8 cellular contexts compared by ENCODE assay signal in genomic region chr4:184473515-184474260, GRCh38. TPM values are rescaled to one million over a fixed set of nuclear protein-coding genes. Genes with fewer than 3 reads are reported as not detected.
DNase-seq lines count a peak whose midpoint lies in the region; ATAC-seq and TF ChIP-seq lines count a peak whose summit lies in the region.

No MANE protein-coding gene starts in this region.

- in situ Hi-C loops in KBM-7 (cut with MboI; ENCODE audit: low pct_unique_long_range_greater_than_20kb, low sequenced_read_pairs) = no loop called here

- peak overlapping the region; percentile 93 for H3K4me3 ChIP-seq in choroid plexus epithelial cell (ENCODE audit: low read depth, low read length)

- no peak for TF ChIP-seq CTCF in choroid plexus epithelial cell (conservative IDR thresholded peaks at IDR 0.05; ENCODE audit: low read depth, low read length)

- DNase-seq in SIG-M5 treated with dmso at 0.1 percent for 504 hours (lab: John Stamatoyannopoulos, UW; ENCODE audit: unreplicated experiment) (peak; percentile 43), SIG-M5 (lab: John Stamatoyannopoulos, UW) (no peak), KBM-7 (peak; percentile 67), choroid plexus epithelial cell (ENCODE audit: low read depth) (peak; percentile 52), left lobe of liver (ENCODE audit: low spot score) (peak; percentile 58)
- peak; percentile 29 for DNase-seq in activated CD4-positive, alpha-beta T cell treated with anti-CD3 and anti-CD28 coated beads for 1 hour
- peak; percentile 51 for DNase-seq in stimulated activated CD4-positive, alpha-beta T cell treated with anti-CD3 and anti-CD28 coated beads, Interleukin-4, amount 100 ng/mL, for 1 hour

- ATAC-seq in left lobe of liver = peak; percentile 1
- ATAC-seq in HG02981 (IDR thresholded peaks at IDR 0.05; ENCODE audit: unreplicated experiment) = no peak

RNA-seq across cellular contexts. Expression of gene IRF2, which starts 0.7 kb away (rescaled TPM):
- total RNA-seq in left lobe of liver = 30.5 TPM
